Comparison of ENCODE assay signal across 7 cellular contexts in the genomic region with DNA sequence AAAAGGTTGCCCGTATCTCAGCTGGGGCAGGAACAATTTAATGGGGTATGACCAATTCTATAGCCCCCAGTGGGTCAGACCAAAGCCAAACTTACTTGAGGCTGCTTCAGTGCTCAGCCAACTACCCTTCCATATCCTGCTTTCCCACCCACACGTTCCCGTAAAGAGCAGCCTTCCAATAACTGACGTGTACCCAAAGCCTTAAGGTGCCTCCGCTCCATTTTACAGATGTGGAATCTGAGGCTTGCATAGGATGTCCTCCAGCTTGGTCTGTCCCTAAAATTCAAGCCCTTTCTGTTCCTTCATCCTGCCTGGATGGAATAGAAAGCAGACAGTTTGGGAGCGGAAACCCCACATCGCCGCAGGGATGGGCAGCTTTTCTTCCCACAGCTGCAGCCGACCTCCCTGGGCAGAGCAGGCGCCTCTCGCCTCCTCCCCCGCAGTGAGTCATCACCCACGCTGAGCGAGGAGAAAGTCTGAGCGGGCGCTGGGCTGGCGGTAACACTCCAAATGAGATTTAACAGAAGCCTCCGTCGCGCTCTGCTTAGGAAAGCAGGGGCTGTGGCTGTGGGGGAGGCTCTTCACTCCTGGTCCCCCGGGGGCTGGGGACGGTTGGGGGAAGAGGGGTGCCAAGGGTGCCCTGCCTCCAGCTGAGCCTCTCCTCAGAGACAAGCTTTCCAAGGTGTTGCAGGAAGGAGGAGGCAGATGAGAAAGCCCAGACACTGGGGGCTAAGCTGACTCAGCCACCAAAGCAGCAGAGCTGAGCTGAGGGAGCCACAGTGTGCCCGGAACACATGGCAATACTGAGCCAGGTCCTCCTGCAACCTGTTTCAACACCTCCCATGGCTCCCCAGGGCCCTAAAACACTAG. TPM values are rescaled to one million over a fixed set of nuclear protein-coding genes. Genes with fewer than 3 reads are reported as not detected.
DNase-seq lines count a peak whose midpoint lies in the region; ATAC-seq, FAIRE-seq and TF ChIP-seq lines count a peak whose summit lies in the region.

No MANE protein-coding gene starts in this region.

- H3K4me3 ChIP-seq in H7 (ENCODE audit: insufficient read depth, low read depth, low read length) (peak overlapping the region; percentile 17; the same call in 1 of the 2 replicates), Panc1 (ENCODE audit: low read depth in 2 of 2, low read length in 2 of 2) (peak overlapping the region; percentile 35 to 60), pancreas (no peak overlapping the region), tibial nerve (peak overlapping the region in 2 of 4 donors; percentile 25 to 42)
- H3K4me3 ChIP-seq in effector memory CD4-positive, alpha-beta T cell (ENCODE audit: insufficient read depth, low read depth, low read length, poor library complexity, severe bottlenecking), result no peak overlapping the region

- FAIRE-seq in pancreas (lab: Jason Lieb, UNC), result no peak

- H3K9me3 Mint-ChIP-seq in activated naive CD4-positive, alpha-beta T cell treated with anti-CD3 and anti-CD28 coated beads, Interleukin-2, amount 10 ng/mL, durations not matched to agents 7 days and 5 days, result no peaks in the 10 kb centered on the region

- H3K27ac ChIP-seq in Panc1 (ENCODE audit: low read length), result peak overlapping the region; percentile 75
- H3K27ac ChIP-seq in pancreas, result no peak overlapping the region
- H3K27ac ChIP-seq in tibial nerve, result peak overlapping the region in 2 of 4 donors; percentile 42 to 75
- no peak overlapping the region for H3K27ac ChIP-seq in effector memory CD4-positive, alpha-beta T cell (ENCODE audit: insufficient read depth, low read length, poor library complexity, severe bottlenecking)

- no peaks in the 10 kb centered on the region for H3K36me3 ChIP-seq in H7 (replicated peaks; ENCODE audit: control insufficient read depth, insufficient read depth, low read length)
- no peaks in the 10 kb centered on the region for H3K36me3 ChIP-seq in Panc1 (ENCODE audit: control insufficient read depth, insufficient read depth, low read length)
- H3K36me3 ChIP-seq in pancreas, result no peaks in the 10 kb centered on the region
- no peaks in the 10 kb centered on the region for H3K36me3 ChIP-seq in tibial nerve
- no peaks in the 10 kb centered on the region for H3K36me3 ChIP-seq in effector memory CD4-positive, alpha-beta T cell (ENCODE audit: control insufficient read depth, insufficient read depth, low read length)

- H3K27me3 ChIP-seq in H7 (ENCODE audit: control insufficient read depth, insufficient read depth, low read length) (peaks cover 5% of the 10 kb centered on the region; the same call in 1 of the 2 replicates), Panc1 (ENCODE audit: control insufficient read depth, insufficient read depth, low read length) (no peaks in the 10 kb centered on the region), pancreas (no peaks in the 10 kb centered on the region), tibial nerve (no peaks in the 10 kb centered on the region)
- no peaks in the 10 kb centered on the region for H3K27me3 ChIP-seq in effector memory CD4-positive, alpha-beta T cell (replicated peaks; ENCODE audit: control insufficient read depth, insufficient read depth, low read length, poor library complexity, severe bottlenecking)

- no TSS peak for BruUV-seq in Panc1 (replicated peaks; lab: Mats Ljungman, UMichigan)

- no peak for TF ChIP-seq POLR2A in tibial nerve (IDR thresholded peaks at IDR 0.05)

- no peak for TF ChIP-seq EP300 in tibial nerve (IDR thresholded peaks at IDR 0.05)

- POLR2A ChIA-PET in Panc1 (lab: Charles Lee), result interaction anchor here (0.6 kb wide), 1 partner anchor 123 kb away, joined by 16 read pairs; no protein-coding TSS in a partner anchor

- H3K27ac Mint-ChIP-seq in activated naive CD4-positive, alpha-beta T cell treated with anti-CD3 and anti-CD28 coated beads, Interleukin-2, amount 10 ng/mL, durations not matched to agents 7 days and 5 days, result no peak overlapping the region

- ATAC-seq in Panc1 (peak; percentile 93), Right ventricle myocardium inferior (peak; percentile 88), pancreas (peak; percentile 46 to 95 (median 88))

- peak; percentile 75 for DNase-seq in H7
- DNase-seq in Panc1 (ENCODE audit: low read depth, low spot score), result no peak
- DNase-seq in activated naive CD4-positive, alpha-beta T cell treated with anti-CD3 and anti-CD28 coated beads, Interleukin-2, amount 10 ng/mL, durations not matched to agents 7 days and 5 days, result peak; percentile 58
- DNase-seq in Right ventricle myocardium inferior (ENCODE audit: missing footprints), result no peak
- peak in 3 of 6 donors; percentile 25 to 51 (median 33) for DNase-seq in pancreas
- DNase-seq in tibial nerve (ENCODE audit: low spot score in 2 of 2), result peak; percentile 40 to 49
- no peak for DNase-seq in effector memory CD4-positive, alpha-beta T cell

- H3K27me3 Mint-ChIP-seq in activated naive CD4-positive, alpha-beta T cell treated with anti-CD3 and anti-CD28 coated beads, Interleukin-2, amount 10 ng/mL, durations not matched to agents 7 days and 5 days, result peaks cover 14% of the 10 kb centered on the region

- CTCF ChIA-PET in Panc1 (lab: Charles Lee), result interaction anchor here (1.2 kb wide), 1 partner anchor 58 kb away, joined by 6 read pairs; a partner anchor contains a TSS
- CTCF ChIA-PET in activated naive CD4-positive, alpha-beta T cell treated with anti-CD3 and anti-CD28 coated beads, Interleukin-2, amount 10 ng/mL, durations not matched to agents 7 days and 5 days (lab: Charles Lee), result interaction anchor here (0.6 to 1.6 kb wide), 2 partner anchors 36 to 45 kb away, joined by 5 to 6 read pairs; no protein-coding TSS in a partner anchor

- H3K4me1 Mint-ChIP-seq in activated naive CD4-positive, alpha-beta T cell treated with anti-CD3 and anti-CD28 coated beads, Interleukin-2, amount 10 ng/mL, durations not matched to agents 7 days and 5 days, result peaks cover 10% of the 10 kb centered on the region

- no peaks in the 10 kb centered on the region for H3K36me3 Mint-ChIP-seq in activated naive CD4-positive, alpha-beta T cell treated with anti-CD3 and anti-CD28 coated beads, Interleukin-2, amount 10 ng/mL, durations not matched to agents 7 days and 5 days

- H3K9me3 ChIP-seq in Panc1 (ENCODE audit: control insufficient read depth, insufficient read depth, low read depth, low read length) (no peaks in the 10 kb centered on the region), pancreas (no peaks in the 10 kb centered on the region), tibial nerve (peaks cover 0 to under 1% (median 0%) of the 10 kb centered on the region in 4 donors)
- no peaks in the 10 kb centered on the region for H3K9me3 ChIP-seq in effector memory CD4-positive, alpha-beta T cell (ENCODE audit: control insufficient read depth, low read length)

- in situ Hi-C loops in Panc1 (cut with HindIII; ENCODE audit: low pct_unique_long_range_greater_than_20kb, low sequenced_read_pairs), result no loop called here

- no peak overlapping the region for H3K4me3 Mint-ChIP-seq in activated naive CD4-positive, alpha-beta T cell treated with anti-CD3 and anti-CD28 coated beads, Interleukin-2, amount 10 ng/mL, durations not matched to agents 7 days and 5 days

- 14 to 16% methylated on average over 23 of the region's 23 CpGs for WGBS in pancreas, 2 donors
- 12% methylated on average over 12 to 21 of the region's 23 CpGs for WGBS in tibial nerve, 2 donors

- TF ChIP-seq CTCF in Panc1 (IDR thresholded peaks at IDR 0.05) (no peak; the same call in 1 of the 2 replicates), pancreas (IDR thresholded peaks at IDR 0.05) (no peak), tibial nerve (IDR thresholded peaks at IDR 0.05) (no peak)

- intact Hi-C loops in Panc1 (cut with micrococcal nuclease; ENCODE audit: unreplicated experiment) (no loop called here), Right ventricle myocardium inferior (cut with DNase I) (no loop called here), pancreas (cut with DNase I) (no loop called here)

- H3K4me1 ChIP-seq in Panc1 (ENCODE audit: control insufficient read depth, insufficient read depth, low read length) (peaks cover 3% of the 10 kb centered on the region), pancreas (no peaks in the 10 kb centered on the region), tibial nerve (peaks cover 0 to 23% (median 6%) of the 10 kb centered on the region in 4 donors)
- H3K4me1 ChIP-seq in effector memory CD4-positive, alpha-beta T cell (ENCODE audit: control insufficient read depth, insufficient read depth, low read length, poor library complexity, severe bottlenecking), result no peaks in the 10 kb centered on the region

RNA-seq across cellular contexts. Expression of a gene that starts 57.8 kb away (rescaled TPM):
- total RNA-seq in H7 (2014; rRNA removed; shearing (Covaris generic)), result not detected in 2 replicates
- 4.6 TPM for total RNA-seq in Panc1 (2021; ENCODE audit: unreplicated experiment)
- polyA plus RNA-seq in Panc1 (2012; ENCODE audit: insufficient read length), result 4.9 TPM
- 1.8 TPM for total RNA-seq in Right ventricle myocardium inferior
- total RNA-seq in pancreas, result 1 to 10 TPM in 1 of 6 donors, under 1 TPM in 5; 0.16 to 1.3 (median 0.25) TPM
- under 1 TPM; 0.19 to 0.28 TPM for polyA plus RNA-seq in pancreas
- 10 to 100 TPM; 13.8 to 20.3 (median 15.9) TPM for total RNA-seq in tibial nerve

Comparison
In these comparisons a context has a peak if more than half of its experiments do, and no peak if none do; other contexts are left out.
1. DNase-seq: peak in H7 (single experiment), activated naive CD4-positive, alpha-beta T cell treated with anti-CD3 and anti-CD28 coated beads, Interleukin-2, amount 10 ng/mL, durations not matched to agents 7 days and 5 days (single experiment) and tibial nerve (2 of 2); none in Panc1 (single experiment), Right ventricle myocardium inferior (single experiment) and effector memory CD4-positive, alpha-beta T cell (0 of 3).
2. H3K4me3 ChIP-seq: peak in H7 (single experiment) and Panc1 (2 of 2); none in pancreas (0 of 4) and effector memory CD4-positive, alpha-beta T cell (single experiment).
3. Peak in every context shown above with its lines, with median percentiles within 50 percentile points of each other: ATAC-seq.